8 cellular contexts compared by ENCODE assay signal in genomic region chr19:3459322-3459881, GRCh38. TPM values are rescaled to one million over a fixed set of nuclear protein-coding genes. Genes with fewer than 3 reads are reported as not detected.
A peak's percentile ranks its signal among the peaks of the same experiment; 100 is the strongest.
DNase-seq lines count a peak whose midpoint lies in the region; ATAC-seq and TF ChIP-seq lines count a peak whose summit lies in the region.

No MANE protein-coding gene starts in this region.

- no peak overlapping the region for H3K27ac Mint-ChIP-seq in activated naive CD4-positive, alpha-beta T cell treated with anti-CD3 and anti-CD28 coated beads, Interleukin-2, amount 50 U/mL, for 72 hours

- peak; percentile 58 for DNase-seq in AG04450 (ENCODE audit: low read depth, low spot score)
- peak; percentile 2 for DNase-seq in OCI-M1 (lab: John Stamatoyannopoulos, UW)
- peak; percentile 87 for DNase-seq in fibroblast of peridontal ligament (ENCODE audit: extremely low read depth)
- peak; percentile 78 for DNase-seq in myocyte (ENCODE audit: low read depth)
- no peak for DNase-seq in NCI-H774 (lab: John Stamatoyannopoulos, UW)
- no peak for DNase-seq in activated naive CD4-positive, alpha-beta T cell treated with anti-CD3 and anti-CD28 coated beads, Interleukin-2, amount 50 U/mL, for 72 hours (ENCODE audit: low spot score in 2 of 2)

- CTCF ChIA-PET in AG04450 (lab: Charles Lee), result interaction anchor here (1.3 kb wide), 1 partner anchor 14 kb away, joined by 5 read pairs; no protein-coding TSS in a partner anchor

- peak overlapping the region; percentile 39 for H3K27ac ChIP-seq in AG04450 (ENCODE audit: low read depth, low read length)

- no peaks in the 10 kb centered on the region for H3K9me3 Mint-ChIP-seq in activated naive CD4-positive, alpha-beta T cell treated with anti-CD3 and anti-CD28 coated beads, Interleukin-2, amount 50 U/mL, for 72 hours

- peaks cover 0 to 4% of the 10 kb centered on the region in 2 donors for H3K36me3 Mint-ChIP-seq in activated naive CD4-positive, alpha-beta T cell treated with anti-CD3 and anti-CD28 coated beads, Interleukin-2, amount 50 U/mL, for 72 hours

- ATAC-seq in GM21367 (IDR thresholded peaks at IDR 0.05; ENCODE audit: unreplicated experiment), result no peak
- no peak for ATAC-seq in GM19395 (IDR thresholded peaks at IDR 0.05; ENCODE audit: unreplicated experiment)
- ATAC-seq in activated naive CD4-positive, alpha-beta T cell treated with anti-CD3 and anti-CD28 coated beads, Interleukin-2, amount 50 U/mL, for 72 hours, result no peak

- POLR2A ChIA-PET in AG04450 (lab: Yijun Ruan, JAX), result no interaction called here

- no peaks in the 10 kb centered on the region; the same call in 1 of the 2 replicates for H3K9me3 ChIP-seq in AG04450 (ENCODE audit: control insufficient read depth, insufficient read depth, low read length)

- no peak overlapping the region for H3K4me3 ChIP-seq in AG04450 (ENCODE audit: low read depth, low read length)

- no peak for TF ChIP-seq CTCF in AG04450 (IDR thresholded peaks at IDR 0.05; ENCODE audit: low read depth, low read length)

- no peaks in the 10 kb centered on the region for H3K27me3 ChIP-seq in AG04450 (ENCODE audit: control insufficient read depth, insufficient read depth, low read length)

RNA-seq across cellular contexts. Expression of gene SMIM24, which starts 20.9 kb away (rescaled TPM):
- polyA plus RNA-seq in AG04450 (2011; rRNA removed), result 0.19 TPM in 1 of 2 replicates, not detected in the other
- polyA minus RNA-seq in AG04450 (2011; rRNA and poly(A)+ RNA removed), result not detected in 2 replicates
- not detected in 2 replicates for total RNA-seq in myocyte
- polyA plus RNA-seq in myocyte (2012), result not detected
- total RNA-seq in activated naive CD4-positive, alpha-beta T cell treated with anti-CD3 and anti-CD28 coated beads, Interleukin-2, amount 50 U/mL, for 72 hours, result under 1 TPM in 1 of 2 donors, not detected in 1; 0.72 TPM

RNA-seq across cellular contexts. Expression of gene SMIM44, which starts 23.8 kb away (rescaled TPM):
- polyA plus RNA-seq in AG04450 (2011; rRNA removed), result not detected in 2 replicates
- polyA minus RNA-seq in AG04450 (2011; rRNA and poly(A)+ RNA removed), result not detected in 2 replicates
- total RNA-seq in myocyte, result not detected in 2 replicates
- not detected for polyA plus RNA-seq in myocyte (2012)
- not detected for total RNA-seq in activated naive CD4-positive, alpha-beta T cell treated with anti-CD3 and anti-CD28 coated beads, Interleukin-2, amount 50 U/mL, for 72 hours

RNA-seq across cellular contexts. Expression of gene DOHH, which starts 41.1 kb away (rescaled TPM):
- 3.4 and 4.2 TPM in 2 replicates for polyA plus RNA-seq in AG04450 (2011; rRNA removed)
- 1.2 and 1.4 TPM in 2 replicates for polyA minus RNA-seq in AG04450 (2011; rRNA and poly(A)+ RNA removed)
- 17.5 and 24.1 TPM in 2 replicates for total RNA-seq in myocyte
- polyA plus RNA-seq in myocyte (2012), result 12.9 TPM
- 10 to 100 TPM; 13.2 to 14.8 TPM for total RNA-seq in activated naive CD4-positive, alpha-beta T cell treated with anti-CD3 and anti-CD28 coated beads, Interleukin-2, amount 50 U/mL, for 72 hours

RNA-seq across cellular contexts. Expression of gene FZR1, which starts 46.7 kb away (rescaled TPM):
- 21.2 and 31.3 TPM in 2 replicates for polyA plus RNA-seq in AG04450 (2011; rRNA removed)
- 16.5 and 28.0 TPM in 2 replicates for polyA minus RNA-seq in AG04450 (2011; rRNA and poly(A)+ RNA removed)
- total RNA-seq in myocyte, result 33.8 and 49.4 TPM in 2 replicates
- 39.8 TPM for polyA plus RNA-seq in myocyte (2012)
- total RNA-seq in activated naive CD4-positive, alpha-beta T cell treated with anti-CD3 and anti-CD28 coated beads, Interleukin-2, amount 50 U/mL, for 72 hours, result 10 to 100 TPM; 52.4 to 73.5 TPM

Comparison
In these comparisons a context has a peak if more than half of its experiments do, and no peak if none do; other contexts are left out.
1. DNase-seq: peak in AG04450 (single experiment), OCI-M1 (single experiment), fibroblast of peridontal ligament (single experiment) and myocyte (single experiment); none in NCI-H774 (single experiment) and activated naive CD4-positive, alpha-beta T cell treated with anti-CD3 and anti-CD28 coated beads, Interleukin-2, amount 50 U/mL, for 72 hours (0 of 2).